ENCODE assay signal across 11 cellular contexts in the genomic region with DNA sequence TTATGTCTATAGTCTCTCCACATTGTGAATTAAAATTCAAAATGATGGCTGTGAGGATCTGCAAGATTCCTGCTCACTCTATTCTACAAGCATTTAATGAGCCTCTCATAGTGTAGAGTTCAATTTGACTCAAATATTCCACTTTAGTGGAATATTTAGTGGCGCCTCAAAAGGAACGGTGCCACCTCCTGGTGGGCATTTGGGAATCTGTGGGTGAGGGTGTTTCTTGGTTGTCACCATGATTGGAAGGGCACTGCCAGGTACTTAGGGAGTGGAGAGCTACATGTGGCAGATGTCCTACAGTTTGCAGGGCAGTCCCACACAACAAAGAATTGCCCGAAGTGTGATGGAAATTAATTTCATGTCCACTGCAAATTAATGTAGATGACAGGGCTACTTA. TPM values are rescaled to one million over a fixed set of nuclear protein-coding genes. Genes with fewer than 3 reads are reported as not detected.
DNase-seq lines count a peak whose midpoint lies in the region; ATAC-seq and TF ChIP-seq lines count a peak whose summit lies in the region.
"Had no signal": no experiment of that assay in that cellular context is flagged by ENCODE, and none has a peak within 500 bp of the region (broad histone marks: within the 10 kb centered on the region; RNA-seq: fewer than 3 reads in every experiment).

No MANE protein-coding gene starts in this region.

- H3K4me1 ChIP-seq in right lobe of liver: no peaks in the 10 kb centered on the region

- CTCF ChIA-PET in activated CD8-positive, alpha-beta T cell treated with anti-CD3 and anti-CD28 coated beads for 36 hours (lab: Charles Lee): interaction anchor here (0.7 to 1.5 kb wide), 5 partner anchors 42 to 257 kb away, joined by 3 read pairs; no protein-coding TSS in a partner anchor

- no peak overlapping the region for H3K4me3 Mint-ChIP-seq in activated CD8-positive, alpha-beta T cell treated with anti-CD3 and anti-CD28 coated beads for 36 hours

- 82% methylated on average over 3 of the region's 3 CpGs for WGBS in right lobe of liver (ENCODE audit: insufficient coverage, low coverage, low lambda C conversion rate, missing lambda C conversion rate)

- intact Hi-C loops in right lobe of liver (cut with DNase I): no loop called here
- intact Hi-C loops in activated CD8-positive, alpha-beta T cell treated with anti-CD3 and anti-CD28 coated beads for 36 hours (cut with micrococcal nuclease): no loop called here

- no peak overlapping the region for H3K27ac ChIP-seq in right lobe of liver

- peak; percentile 50 for DNase-seq in D341Med (ENCODE audit: low spot score)
- peak; percentile 31 for DNase-seq in HT-29 (ENCODE audit: low spot score)
- DNase-seq in astrocyte of the hippocampus (ENCODE audit: low read depth, low spot score): peak; percentile 36
- no peak for DNase-seq in right lobe of liver
- DNase-seq in HuH-7.5 (ENCODE audit: low spot score): no peak
- no peak for DNase-seq in activated T-cell treated with anti-CD3 and anti-CD28 coated beads, Interleukin-2, amount 50 U/mL, for 48 hours
- DNase-seq in activated CD8-positive, alpha-beta T cell treated with anti-CD3 and anti-CD28 coated beads for 36 hours: no peak
- DNase-seq: effector CD8-positive, alpha-beta T cell; left cardiac atrium; posterior cingulate gyrus had no signal

- TF ChIP-seq CTCF in right lobe of liver (IDR thresholded peaks at IDR 0.05): peak in 3 of 4 donors; percentile 34 to 37 (median 35)
- no peak for TF ChIP-seq CTCF in activated CD8-positive, alpha-beta T cell treated with anti-CD3 and anti-CD28 coated beads for 36 hours (IDR thresholded peaks at IDR 0.05)

- H3K36me3 ChIP-seq in right lobe of liver: no peaks in the 10 kb centered on the region

- no peaks in the 10 kb centered on the region for H3K9me3 Mint-ChIP-seq in activated CD8-positive, alpha-beta T cell treated with anti-CD3 and anti-CD28 coated beads for 36 hours
- H3K9me3 Mint-ChIP-seq: activated T-helper 2 cell treated with anti-CD3 and anti-CD28 coated beads, Interferon-gamma antibody, Interleukin-2, Interleukin-4, amounts not matched to agents 10 μg/mL and 5 μg/mL and 100 μg/mL, durations not matched to agents 14 hours and 24 hours and 36 hours had no signal

- H3K9me3 ChIP-seq in right lobe of liver: no peaks in the 10 kb centered on the region

- ATAC-seq in right lobe of liver: peak; percentile 39 to 67 (median 64)
- ATAC-seq in activated CD8-positive, alpha-beta T cell treated with anti-CD3 and anti-CD28 coated beads for 36 hours: no peak
- ATAC-seq: left cardiac atrium had no signal

- no peak overlapping the region for H3K4me3 ChIP-seq in right lobe of liver

- H3K27ac Mint-ChIP-seq in activated CD8-positive, alpha-beta T cell treated with anti-CD3 and anti-CD28 coated beads for 36 hours: no peak overlapping the region
- H3K27ac Mint-ChIP-seq: activated T-helper 2 cell treated with anti-CD3 and anti-CD28 coated beads, Interferon-gamma antibody, Interleukin-2, Interleukin-4, amounts not matched to agents 10 μg/mL and 5 μg/mL and 100 μg/mL, durations not matched to agents 14 hours and 24 hours and 36 hours had no signal

- POLR2A ChIA-PET in activated CD8-positive, alpha-beta T cell treated with anti-CD3 and anti-CD28 coated beads for 36 hours (lab: Charles Lee): no interaction called here

- TF ChIP-seq POLR2A in right lobe of liver (IDR thresholded peaks at IDR 0.05): no peak

- peaks cover 8% of the 10 kb centered on the region for H3K27me3 Mint-ChIP-seq in activated CD8-positive, alpha-beta T cell treated with anti-CD3 and anti-CD28 coated beads for 36 hours

- H3K4me1 Mint-ChIP-seq in activated CD8-positive, alpha-beta T cell treated with anti-CD3 and anti-CD28 coated beads for 36 hours (ENCODE audit: low read depth): no peaks in the 10 kb centered on the region

- no peaks in the 10 kb centered on the region for H3K27me3 ChIP-seq in right lobe of liver

- H3K36me3 Mint-ChIP-seq in activated CD8-positive, alpha-beta T cell treated with anti-CD3 and anti-CD28 coated beads for 36 hours (ENCODE audit: low read depth): no peaks in the 10 kb centered on the region

RNA-seq across cellular contexts. Expression of a gene that starts 21.5 kb away (rescaled TPM):
- total RNA-seq in HT-29 (2014; rRNA removed; shearing (Covaris generic)): 1.7 and 1.9 TPM in 2 replicates
- 1 to 10 TPM; 1.4 to 2.3 (median 1.7) TPM for total RNA-seq in right lobe of liver
- total RNA-seq in activated CD8-positive, alpha-beta T cell treated with anti-CD3 and anti-CD28 coated beads for 36 hours: under 1 TPM; 0.34 TPM

RNA-seq across cellular contexts. Expression of a gene that starts 50.4 kb away (rescaled TPM):
- 28.9 and 39.4 TPM in 2 replicates for total RNA-seq in HT-29 (2014; rRNA removed; shearing (Covaris generic))
- total RNA-seq in right lobe of liver: 10 to 100 TPM; 12.0 to 20.7 (median 14.7) TPM
- 10 to 100 TPM; 35.1 to 35.4 TPM for total RNA-seq in activated CD8-positive, alpha-beta T cell treated with anti-CD3 and anti-CD28 coated beads for 36 hours

Comparison
In these comparisons a context has a peak if more than half of its experiments do, and no peak if none do; other contexts are left out.
1. DNase-seq: peak in D341Med (single experiment), HT-29 (single experiment) and astrocyte of the hippocampus (single experiment); none in right lobe of liver (0 of 3), HuH-7.5 (single experiment), activated T-cell treated with anti-CD3 and anti-CD28 coated beads, Interleukin-2, amount 50 U/mL, for 48 hours (0 of 2) and activated CD8-positive, alpha-beta T cell treated with anti-CD3 and anti-CD28 coated beads for 36 hours (single experiment).